ENCODE assay signal across 31 cellular contexts in the genomic region with DNA sequence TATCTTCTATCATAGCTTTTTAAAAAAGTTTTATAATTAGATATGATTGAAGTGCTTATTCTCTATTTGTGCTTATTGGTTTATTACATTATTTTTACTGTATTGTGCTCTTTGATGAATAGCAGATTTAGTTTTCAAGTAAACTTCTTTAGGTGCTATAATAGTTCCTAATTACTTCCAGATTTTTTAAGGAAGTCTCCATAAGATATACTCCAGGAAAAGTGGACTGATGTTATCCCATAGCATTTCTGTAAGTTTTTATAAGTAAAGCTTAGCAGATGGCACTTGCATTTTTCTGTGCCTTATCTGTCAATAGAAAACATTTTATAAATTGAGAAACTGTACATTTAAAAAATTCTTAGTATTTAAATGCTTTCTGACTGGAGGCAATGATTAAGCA.
"Had no signal": no experiment of that assay in that cellular context is flagged by ENCODE, and none has a peak within 500 bp of the region (broad histone marks: within the 10 kb centered on the region; RNA-seq: fewer than 3 reads in every experiment).

No MANE protein-coding gene starts in this region.

- H3K27me3 ChIP-seq: adrenal gland, body of pancreas, esophagus muscularis mucosa, foreskin keratinocyte, gastrocnemius medialis, heart right ventricle had no signal

- DNase-seq: activated B cell treated with CpG ODN at 0.5 μM for 24 hours; activated CD4-positive, alpha-beta T cell treated with anti-CD3 and anti-CD28 coated beads for 48 hours; activated CD4-positive, alpha-beta T cell treated with anti-CD3 and anti-CD28 coated beads, Interleukin-2, amount 50 U/mL, for 1 hour; activated CD4-positive, alpha-beta T cell treated with anti-CD3 and anti-CD28 coated beads, Interleukin-2, amount 50 U/mL, for 48 hours; activated CD8-positive, alpha-beta memory T cell treated with anti-CD3 and anti-CD28 coated beads for 24 hours; activated CD8-positive, alpha-beta T cell treated with anti-CD3 and anti-CD28 coated beads for 36 hours; activated effector memory CD4-positive, alpha-beta T cell treated with Interleukin-2 at 50 U/mL for 16 hours; activated gamma-delta T cell treated with Interleukin-2 at 50 U/mL for 16 hours; activated naive CD4-positive, alpha-beta T cell treated with anti-CD3 and anti-CD28 coated beads, Interleukin-2, amount 50 U/mL, for 16 hours; activated naive CD4-positive, alpha-beta T cell treated with Interleukin-2 at 50 U/mL for 16 hours; activated T-cell treated with anti-CD3 and anti-CD28 coated beads, Interleukin-2, amount 50 U/mL, for 4 hours; adrenal gland; amygdala; aorta; body of pancreas; caudate nucleus; cortex of kidney; dermis blood vessel endothelial cell; effector CD4-positive, alpha-beta T cell; effector memory CD8-positive, alpha-beta T cell; erythroblast; foreskin keratinocyte; gastrocnemius medialis; glutamatergic neuron; heart right ventricle; T-helper 17 cell; T1000; WERI-Rb-1 had no signal

- ATAC-seq: activated CD4-positive, CD25-positive, alpha-beta regulatory T cell treated with anti-CD3 and anti-CD28 coated beads, Interleukin-2, amount 50 U/mL, for 24 hours; activated CD8-positive, alpha-beta T cell treated with anti-CD3 and anti-CD28 coated beads for 36 hours; activated T-cell treated with anti-CD3 and anti-CD28 coated beads, Interleukin-2, amount 50 U/mL, for 4 hours; activated T-helper 17 cell treated with anti-CD3 and anti-CD28 coated beads, Interleukin-2, amount 50 U/mL, for 72 hours; body of pancreas; effector memory CD8-positive, alpha-beta T cell; foreskin keratinocyte; gastrocnemius medialis; heart right ventricle; T-helper 17 cell had no signal

- H3K9me3 ChIP-seq: adrenal gland, body of pancreas, esophagus muscularis mucosa, gastrocnemius medialis, heart right ventricle had no signal

- H3K36me3 ChIP-seq: adrenal gland, esophagus muscularis mucosa, gastrocnemius medialis, heart right ventricle, WERI-Rb-1 had no signal

- H3K4me3 ChIP-seq: adrenal gland, body of pancreas, esophagus muscularis mucosa, gastrocnemius medialis, heart right ventricle had no signal

- H3K4me1 ChIP-seq: adrenal gland, body of pancreas, esophagus muscularis mucosa, foreskin keratinocyte, gastrocnemius medialis, heart right ventricle had no signal

- H3K27ac ChIP-seq: adrenal gland, body of pancreas, esophagus muscularis mucosa, foreskin keratinocyte, gastrocnemius medialis, heart right ventricle, WERI-Rb-1 had no signal
